In genomic region chr5:139665626-139666025, GRCh38 we compare ENCODE assay signal across 1 cellular context.
TF ChIP-seq lines count a peak whose summit lies in the region.

No MANE protein-coding gene starts in this region.

TF ChIP-seq in K562, 482 proteins besides CTCF, POLR2A, EP300 and RAD21 (continued from another document):
- no peak for TF ChIP-seq ZNF274 (IDR thresholded peaks at IDR 0.05; ENCODE audit: borderline replicate concordance, low read depth, low read length)
- no peak for TF ChIP-seq NR2C1 (IDR thresholded peaks at IDR 0.05)
- no peak for TF ChIP-seq NR2C1 (tag; IDR thresholded peaks at IDR 0.05)
- TF ChIP-seq HDAC6 (IDR thresholded peaks at IDR 0.05; ENCODE audit: low read depth, low read length) = no peak
- no peak for TF ChIP-seq ARHGAP35 (IDR thresholded peaks at IDR 0.05; ENCODE audit: partially characterized antibody)
- no peak for TF ChIP-seq NCOA1 (IDR thresholded peaks at IDR 0.05; ENCODE audit: low read depth)
- no peak for TF ChIP-seq ZNF644 (tag; IDR thresholded peaks at IDR 0.05; ENCODE audit: low read depth)
- no peak for TF ChIP-seq GATA2 (CRISPR knock-in tag; IDR thresholded peaks at IDR 0.05)
- no peak for TF ChIP-seq SMC3 (conservative IDR thresholded peaks at IDR 0.05; ENCODE audit: insufficient read depth, low read depth, low read length)
- TF ChIP-seq, protein P1, sequence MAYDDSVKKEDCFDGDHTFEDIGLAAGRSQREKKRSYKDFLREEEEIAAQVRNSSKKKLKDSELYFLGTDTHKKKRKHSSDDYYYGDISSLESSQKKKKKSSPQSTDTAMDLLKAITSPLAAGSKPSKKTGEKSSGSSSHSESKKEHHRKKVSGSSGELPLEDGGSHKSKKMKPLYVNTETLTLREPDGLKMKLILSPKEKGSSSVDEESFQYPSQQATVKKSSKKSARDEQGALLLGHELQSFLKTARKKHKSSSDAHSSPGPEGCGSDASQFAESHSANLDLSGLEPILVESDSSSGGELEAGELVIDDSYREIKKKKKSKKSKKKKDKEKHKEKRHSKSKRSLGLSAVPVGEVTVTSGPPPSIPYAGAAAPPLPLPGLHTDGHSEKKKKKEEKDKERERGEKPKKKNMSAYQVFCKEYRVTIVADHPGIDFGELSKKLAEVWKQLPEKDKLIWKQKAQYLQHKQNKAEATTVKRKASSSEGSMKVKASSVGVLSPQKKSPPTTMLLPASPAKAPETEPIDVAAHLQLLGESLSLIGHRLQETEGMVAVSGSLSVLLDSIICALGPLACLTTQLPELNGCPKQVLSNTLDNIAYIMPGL (CRISPR knock-in tag; IDR thresholded peaks at IDR 0.05) = no peak
- TF ChIP-seq KLF6 (CRISPR knock-in tag; IDR thresholded peaks at IDR 0.05; ENCODE audit: borderline replicate concordance) = no peak
